Comparison of ENCODE assay signal across 15 cellular contexts in the genomic region with DNA sequence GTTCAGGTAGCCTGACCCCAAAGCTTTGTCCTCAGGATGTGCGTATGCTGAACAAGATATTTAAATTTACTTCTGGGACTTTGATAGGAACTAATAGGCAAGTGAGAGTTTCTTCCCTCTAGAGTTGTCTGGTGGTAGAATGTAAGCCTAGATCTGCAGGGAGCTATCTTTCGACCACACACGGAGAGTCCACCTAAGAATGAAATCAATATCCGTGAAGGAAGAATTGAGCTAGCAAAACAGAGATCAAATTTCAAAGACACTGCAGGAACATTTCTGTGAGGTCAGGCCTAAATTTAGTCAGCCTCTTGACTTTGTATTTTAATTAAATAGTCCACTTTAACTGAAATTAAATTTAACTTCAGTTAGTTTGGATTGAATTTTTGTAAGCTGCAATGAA.
DNase-seq lines count a peak whose midpoint lies in the region; ATAC-seq and TF ChIP-seq lines count a peak whose summit lies in the region.
"Had no signal": no experiment of that assay in that cellular context is flagged by ENCODE, and none has a peak within 500 bp of the region (broad histone marks: within the 10 kb centered on the region; RNA-seq: fewer than 3 reads in every experiment).

No MANE protein-coding gene starts in this region.

- 50 to 53% methylated on average over 4 of the region's 4 CpGs for WGBS in thyroid gland, 2 donors

- no peak for ATAC-seq in HCT116
- ATAC-seq: GM23338, HepG2 had no signal

- H3K79me2 ChIP-seq in HCT116 (ENCODE audit: insufficient read depth, low read length): no peaks in the 10 kb centered on the region

- RAD21 ChIA-PET in HCT116 (lab: Charles Lee; ENCODE audit: low non-redundant PET in 1 of 2, low total read pairs in 2 of 2, uncharacterized antibody in 2 of 2, unreplicated experiment in 2 of 2): no interaction called here

- H3K9me3 ChIP-seq in HCT116 (ENCODE audit: control insufficient read depth in 1 of 2, insufficient read depth in 1 of 2, low read depth in 1 of 2, low read length in 2 of 2) (no peaks in the 10 kb centered on the region), thyroid gland (no peaks in the 10 kb centered on the region)
- H3K9me3 ChIP-seq: BLaER1 treated with 17β-estradiol and CSF1 and Interleukin-3, amounts not matched to agents 10 nM and 100 nM; Caco-2 had no signal

- H3K9ac ChIP-seq in HCT116 (ENCODE audit: low read length): no peak overlapping the region
- H3K9ac ChIP-seq: BLaER1 treated with 17β-estradiol and CSF1 and Interleukin-3, amounts not matched to agents 10 nM and 100 nM had no signal

- peak overlapping the region; percentile 18 for H3K4me2 ChIP-seq in HCT116 (ENCODE audit: low read length)
- H3K4me2 ChIP-seq: BLaER1 treated with 17β-estradiol and CSF1 and Interleukin-3, amounts not matched to agents 10 nM and 100 nM; GM23338 had no signal

- H3K4me1 ChIP-seq in HCT116 (ENCODE audit: control insufficient read depth in 1 of 2, insufficient read depth in 2 of 2, low read length in 2 of 2) (peaks cover 6 to 36% of the 10 kb centered on the region in 2 experiments), thyroid gland (no peaks in the 10 kb centered on the region)
- H3K4me1 ChIP-seq: BLaER1 treated with 17β-estradiol and CSF1 and Interleukin-3, amounts not matched to agents 10 nM and 100 nM had no signal

- no peak for TF ChIP-seq RAD21 in HCT116 (IDR thresholded peaks at IDR 0.05; ENCODE audit: low read depth)

- no peak overlapping the region for H2AFZ ChIP-seq in HCT116 (ENCODE audit: low read depth, low read length, poor library complexity, severe bottlenecking)
- H2AFZ ChIP-seq: GM23338 had no signal

- DNase-seq in NCI-H748 (lab: John Stamatoyannopoulos, UW; ENCODE audit: unreplicated experiment): peak; percentile 9
- no peak for DNase-seq in NCI-H748 treated with DMSO at 0.1 percent for 48 hours (lab: John Stamatoyannopoulos, UW)
- no peak for DNase-seq in HCT116 (ENCODE audit: low read depth, low spot score)
- peak; percentile 9 for DNase-seq in choroid plexus epithelial cell (ENCODE audit: low read depth)
- no peak for DNase-seq in substantia nigra (lab: John Stamatoyannopoulos, UW)
- DNase-seq in thyroid gland: no peak
- DNase-seq: Caco-2; CD4-positive, CD25-positive, alpha-beta regulatory T cell; CD8-positive, alpha-beta memory T cell; DMS79 treated with DMSO at 0.1 percent for 48 hours; GF-D8; HCEC 1CT had no signal

- H4K20me1 ChIP-seq in HCT116 (ENCODE audit: insufficient read depth): no peaks in the 10 kb centered on the region
- H4K20me1 ChIP-seq: BLaER1 treated with 17β-estradiol and CSF1 and Interleukin-3, amounts not matched to agents 10 nM and 100 nM had no signal

- H3K4me3 ChIP-seq in HCT116 (replicated peaks in 1 of 2; ENCODE audit: low read depth in 1 of 2, low read length in 2 of 2) (no peak overlapping the region), choroid plexus epithelial cell (ENCODE audit: low read depth, low read length) (no peak overlapping the region), thyroid gland (replicated peaks in 1 of 3) (no peak overlapping the region)
- H3K4me3 ChIP-seq: BLaER1 treated with 17β-estradiol and CSF1 and Interleukin-3, amounts not matched to agents 10 nM and 100 nM; GM23338 had no signal

- no peaks in the 10 kb centered on the region for H3K27me3 ChIP-seq in HCT116 (ENCODE audit: insufficient read depth, low read length)
- no peaks in the 10 kb centered on the region for H3K27me3 ChIP-seq in thyroid gland
- H3K27me3 ChIP-seq: BLaER1 treated with 17β-estradiol and CSF1 and Interleukin-3, amounts not matched to agents 10 nM and 100 nM had no signal

- H3K36me3 ChIP-seq in HCT116 (ENCODE audit: control insufficient read depth in 1 of 2, insufficient read depth in 2 of 2, low read length in 2 of 2): no peaks in the 10 kb centered on the region
- H3K36me3 ChIP-seq in thyroid gland: no peaks in the 10 kb centered on the region
- H3K36me3 ChIP-seq: BLaER1 treated with 17β-estradiol and CSF1 and Interleukin-3, amounts not matched to agents 10 nM and 100 nM had no signal

- no peak for TF ChIP-seq POLR2A in HCT116 (IDR thresholded peaks at IDR 0.05; ENCODE audit: borderline replicate concordance, extremely low read depth, insufficient read depth, insufficient read length)
- no peak for TF ChIP-seq POLR2A in thyroid gland (IDR thresholded peaks at IDR 0.05)

- TF ChIP-seq CTCF in HCT116 (IDR thresholded peaks at IDR 0.05 in 2 of 3, conservative IDR thresholded peaks at IDR 0.05 in 1 of 3; ENCODE audit: borderline replicate concordance in 1 of 3, insufficient read depth in 1 of 3, low read depth in 2 of 3, low read length in 2 of 3) (no peak), choroid plexus epithelial cell (conservative IDR thresholded peaks at IDR 0.05; ENCODE audit: low read depth, low read length) (no peak), thyroid gland (IDR thresholded peaks at IDR 0.05) (no peak)

- POLR2A ChIA-PET in HCT116 (lab: Charles Lee): no interaction called here

- intact Hi-C loops in HCT116 (cut with micrococcal nuclease): no loop called here
- intact Hi-C loops in thyroid gland (cut with DNase I): no loop called here

- no TSS peak for BruUV-seq in HCT116 (replicated peaks; lab: Mats Ljungman, UMichigan)

- no peaks in the 10 kb centered on the region for H3K9me2 ChIP-seq in HCT116 (ENCODE audit: insufficient read depth)

- CTCF ChIA-PET in HCT116 (lab: Charles Lee): no interaction called here

- H3K27ac ChIP-seq in HCT116 (ENCODE audit: low read depth, low read length): no peak overlapping the region
- no peak overlapping the region for H3K27ac ChIP-seq in substantia nigra (ENCODE audit: low read depth, low read length, poor library complexity, severe bottlenecking)
- no peak overlapping the region for H3K27ac ChIP-seq in thyroid gland
- H3K27ac ChIP-seq: BLaER1 treated with 17β-estradiol and CSF1 and Interleukin-3, amounts not matched to agents 10 nM and 100 nM had no signal

TF ChIP-seq in HCT116, 20 proteins besides CTCF, POLR2A, EP300 and RAD21 (continues in another document):
- no peak for TF ChIP-seq SRF (IDR thresholded peaks at IDR 0.05; ENCODE audit: low read depth)
- TF ChIP-seq, protein P1, sequence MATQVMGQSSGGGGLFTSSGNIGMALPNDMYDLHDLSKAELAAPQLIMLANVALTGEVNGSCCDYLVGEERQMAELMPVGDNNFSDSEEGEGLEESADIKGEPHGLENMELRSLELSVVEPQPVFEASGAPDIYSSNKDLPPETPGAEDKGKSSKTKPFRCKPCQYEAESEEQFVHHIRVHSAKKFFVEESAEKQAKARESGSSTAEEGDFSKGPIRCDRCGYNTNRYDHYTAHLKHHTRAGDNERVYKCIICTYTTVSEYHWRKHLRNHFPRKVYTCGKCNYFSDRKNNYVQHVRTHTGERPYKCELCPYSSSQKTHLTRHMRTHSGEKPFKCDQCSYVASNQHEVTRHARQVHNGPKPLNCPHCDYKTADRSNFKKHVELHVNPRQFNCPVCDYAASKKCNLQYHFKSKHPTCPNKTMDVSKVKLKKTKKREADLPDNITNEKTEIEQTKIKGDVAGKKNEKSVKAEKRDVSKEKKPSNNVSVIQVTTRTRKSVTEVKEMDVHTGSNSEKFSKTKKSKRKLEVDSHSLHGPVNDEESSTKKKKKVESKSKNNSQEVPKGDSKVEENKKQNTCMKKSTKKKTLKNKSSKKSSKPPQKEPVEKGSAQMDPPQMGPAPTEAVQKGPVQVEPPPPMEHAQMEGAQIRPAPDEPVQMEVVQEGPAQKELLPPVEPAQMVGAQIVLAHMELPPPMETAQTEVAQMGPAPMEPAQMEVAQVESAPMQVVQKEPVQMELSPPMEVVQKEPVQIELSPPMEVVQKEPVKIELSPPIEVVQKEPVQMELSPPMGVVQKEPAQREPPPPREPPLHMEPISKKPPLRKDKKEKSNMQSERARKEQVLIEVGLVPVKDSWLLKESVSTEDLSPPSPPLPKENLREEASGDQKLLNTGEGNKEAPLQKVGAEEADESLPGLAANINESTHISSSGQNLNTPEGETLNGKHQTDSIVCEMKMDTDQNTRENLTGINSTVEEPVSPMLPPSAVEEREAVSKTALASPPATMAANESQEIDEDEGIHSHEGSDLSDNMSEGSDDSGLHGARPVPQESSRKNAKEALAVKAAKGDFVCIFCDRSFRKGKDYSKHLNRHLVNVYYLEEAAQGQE (IDR thresholded peaks at IDR 0.05; ENCODE audit: low read depth): no peak
- TF ChIP-seq, protein P2, sequence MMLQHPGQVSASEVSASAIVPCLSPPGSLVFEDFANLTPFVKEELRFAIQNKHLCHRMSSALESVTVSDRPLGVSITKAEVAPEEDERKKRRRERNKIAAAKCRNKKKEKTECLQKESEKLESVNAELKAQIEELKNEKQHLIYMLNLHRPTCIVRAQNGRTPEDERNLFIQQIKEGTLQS (IDR thresholded peaks at IDR 0.05): no peak
- TF ChIP-seq, protein P3, sequence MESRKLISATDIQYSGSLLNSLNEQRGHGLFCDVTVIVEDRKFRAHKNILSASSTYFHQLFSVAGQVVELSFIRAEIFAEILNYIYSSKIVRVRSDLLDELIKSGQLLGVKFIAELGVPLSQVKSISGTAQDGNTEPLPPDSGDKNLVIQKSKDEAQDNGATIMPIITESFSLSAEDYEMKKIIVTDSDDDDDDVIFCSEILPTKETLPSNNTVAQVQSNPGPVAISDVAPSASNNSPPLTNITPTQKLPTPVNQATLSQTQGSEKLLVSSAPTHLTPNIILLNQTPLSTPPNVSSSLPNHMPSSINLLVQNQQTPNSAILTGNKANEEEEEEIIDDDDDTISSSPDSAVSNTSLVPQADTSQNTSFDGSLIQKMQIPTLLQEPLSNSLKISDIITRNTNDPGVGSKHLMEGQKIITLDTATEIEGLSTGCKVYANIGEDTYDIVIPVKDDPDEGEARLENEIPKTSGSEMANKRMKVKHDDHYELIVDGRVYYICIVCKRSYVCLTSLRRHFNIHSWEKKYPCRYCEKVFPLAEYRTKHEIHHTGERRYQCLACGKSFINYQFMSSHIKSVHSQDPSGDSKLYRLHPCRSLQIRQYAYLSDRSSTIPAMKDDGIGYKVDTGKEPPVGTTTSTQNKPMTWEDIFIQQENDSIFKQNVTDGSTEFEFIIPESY (IDR thresholded peaks at IDR 0.05; ENCODE audit: extremely low read depth, insufficient replicate concordance, low read length): no peak
- TF ChIP-seq FOSL1 (IDR thresholded peaks at IDR 0.05; ENCODE audit: low read depth): peak; percentile 44
- no peak for TF ChIP-seq EZH2 (IDR thresholded peaks at IDR 0.05)
- TF ChIP-seq CEBPB (IDR thresholded peaks at IDR 0.05; ENCODE audit: low read depth): no peak
- no peak for TF ChIP-seq CBX3 (IDR thresholded peaks at IDR 0.05; ENCODE audit: low read depth)
- no peak for TF ChIP-seq EZH2phosphoT487 (IDR thresholded peaks at IDR 0.05; ENCODE audit: borderline replicate concordance)
- TF ChIP-seq ZFX (IDR thresholded peaks at IDR 0.05): no peak
- TF ChIP-seq JUND (IDR thresholded peaks at IDR 0.05): peak; percentile 13; the same call in 1 of the 2 replicates
- peak; percentile 16 for TF ChIP-seq TCF7L2 (IDR thresholded peaks at IDR 0.05; ENCODE audit: borderline replicate concordance, extremely low read depth, insufficient read depth, insufficient read length)
- no peak for TF ChIP-seq SIN3A (IDR thresholded peaks at IDR 0.05; ENCODE audit: low read depth)
- TF ChIP-seq POLR2AphosphoS5 (IDR thresholded peaks at IDR 0.05; ENCODE audit: low read depth, low read length): no peak
- no peak for TF ChIP-seq ELF1 (IDR thresholded peaks at IDR 0.05; ENCODE audit: borderline replicate concordance, low read depth)

Comparison
In these comparisons a context has a peak if more than half of its experiments do, and no peak if none do; other contexts are left out.
1. DNase-seq: peak in NCI-H748 (single experiment) and choroid plexus epithelial cell (single experiment); none in NCI-H748 treated with DMSO at 0.1 percent for 48 hours (single experiment), HCT116 (single experiment), substantia nigra (0 of 49) and thyroid gland (0 of 2).